ENCODE assay signal across 22 cellular contexts in the genomic region with DNA sequence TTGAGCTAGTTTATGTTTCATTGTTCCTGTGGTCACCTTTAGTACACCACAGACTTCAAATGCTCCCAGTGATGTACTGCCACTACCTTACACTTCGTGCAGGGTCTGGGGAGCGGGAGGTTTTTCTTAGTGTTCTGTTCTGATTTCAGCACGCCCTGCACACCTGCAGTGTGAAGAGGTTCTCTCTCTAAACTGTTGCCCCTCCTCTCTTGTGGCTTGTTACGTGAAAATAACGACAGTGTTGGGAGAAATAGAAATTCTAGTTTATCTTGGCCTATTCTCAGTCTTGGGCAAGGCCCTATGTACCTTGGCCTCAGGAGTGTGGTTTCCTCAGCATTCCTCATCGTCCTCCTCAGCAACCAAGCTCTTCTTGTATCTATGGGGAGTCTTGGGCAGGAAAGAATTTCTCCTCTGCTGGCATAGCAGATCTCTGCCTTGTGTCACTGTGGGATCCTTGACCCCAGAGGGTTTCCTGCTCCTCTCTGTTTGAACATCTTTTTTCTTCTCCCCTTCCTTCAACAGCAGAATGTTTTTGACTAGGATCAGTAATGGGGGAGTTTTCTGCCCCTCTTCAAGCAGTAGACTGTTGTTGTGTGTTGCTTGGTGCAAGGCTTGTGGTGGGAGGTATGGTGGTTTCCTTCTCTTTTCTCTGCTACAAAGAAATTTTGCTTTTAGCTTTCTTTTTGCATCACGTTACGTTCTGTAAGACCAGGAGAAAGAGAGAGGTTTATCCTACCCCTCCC. TPM values are rescaled to one million over a fixed set of nuclear protein-coding genes. Genes with fewer than 3 reads are reported as not detected.
A peak's percentile ranks its signal among the peaks of the same experiment; 100 is the strongest.
DNase-seq lines count a peak whose midpoint lies in the region; ATAC-seq, FAIRE-seq and TF ChIP-seq lines count a peak whose summit lies in the region.
"Had no signal": no experiment of that assay in that cellular context is flagged by ENCODE, and none has a peak within 500 bp of the region (broad histone marks: within the 10 kb centered on the region; RNA-seq: fewer than 3 reads in every experiment).

No MANE protein-coding gene starts in this region.

- H4K20me1 ChIP-seq in OCI-LY1 (ENCODE audit: insufficient read depth, low read length), result no peaks in the 10 kb centered on the region

- peaks cover 64% of the 10 kb centered on the region for H3K4me1 Mint-ChIP-seq in central memory CD8-positive, alpha-beta T cell
- H3K4me1 Mint-ChIP-seq: mesothelial cell of epicardium had no signal

- H3K9me3 Mint-ChIP-seq in central memory CD8-positive, alpha-beta T cell, result no peaks in the 10 kb centered on the region
- H3K9me3 Mint-ChIP-seq: activated CD4-positive, alpha-beta memory T cell treated with anti-CD3 and anti-CD28 coated beads for 36 hours had no signal

- peak overlapping the region; percentile 3 for H3K4me3 ChIP-seq in OCI-LY1 (ENCODE audit: low read depth, low read length, poor library complexity, severe bottlenecking)

- H3K27me3 Mint-ChIP-seq in central memory CD8-positive, alpha-beta T cell, result no peaks in the 10 kb centered on the region

- peaks cover 12% of the 10 kb centered on the region for H3K9me3 ChIP-seq in OCI-LY1 (ENCODE audit: low read length)

- H3K36me3 ChIP-seq in OCI-LY1 (ENCODE audit: insufficient read depth, low read length), result peaks cover 5% of the 10 kb centered on the region; the same call in 1 of the 2 replicates
- H3K36me3 ChIP-seq: brain microvascular endothelial cell had no signal

- H3K4me3 Mint-ChIP-seq in central memory CD8-positive, alpha-beta T cell, result peak overlapping the region; percentile 80
- H3K4me3 Mint-ChIP-seq: activated CD4-positive, alpha-beta memory T cell treated with anti-CD3 and anti-CD28 coated beads for 36 hours; mesothelial cell of epicardium had no signal

- peak overlapping the region; percentile 21 for H3K4me2 ChIP-seq in OCI-LY1 (ENCODE audit: low read length)

- H3K9ac ChIP-seq in OCI-LY1 (ENCODE audit: low read length), result peak overlapping the region; percentile 51

- H3K27ac ChIP-seq in OCI-LY1 (ENCODE audit: low read depth, low read length, poor library complexity, severe bottlenecking), result peak overlapping the region; percentile 99
- H3K27ac ChIP-seq: brain microvascular endothelial cell, VCaP had no signal

- H3K27me3 ChIP-seq in OCI-LY1 (ENCODE audit: insufficient read depth, low read length), result no peaks in the 10 kb centered on the region
- H3K27me3 ChIP-seq: brain microvascular endothelial cell had no signal

- DNase-seq in GM12892 (ENCODE audit: insufficient read length) (no peak), sciatic nerve (ENCODE audit: low spot score) (no peak), NOMO-1 treated with dmso at 0.1 percent for 144 hours (lab: John Stamatoyannopoulos, UW; ENCODE audit: unreplicated experiment) (no peak), AML-193 (lab: John Stamatoyannopoulos, UW) (no peak)
- DNase-seq in central memory CD8-positive, alpha-beta T cell (ENCODE audit: low spot score in 2 of 2), result peak; percentile 27 to 56
- no peak for DNase-seq in activated CD4-positive, alpha-beta T cell treated with anti-CD3 and anti-CD28 coated beads for 4 hours
- DNase-seq: activated CD4-positive, alpha-beta memory T cell treated with anti-CD3 and anti-CD28 coated beads for 36 hours; activated naive CD4-positive, alpha-beta T cell; brain microvascular endothelial cell; COR-L47; EL; Karpas-422; left cardiac atrium; NCI-H1105 treated with DMSO at 0.1 percent for 48 hours; NCI-H2107; NCI-H526; PC-3; SIG-M5 had no signal

- H3K9me2 ChIP-seq in OCI-LY1 (ENCODE audit: low read depth, low read length), result no peaks in the 10 kb centered on the region

- TF ChIP-seq CTCF in OCI-LY1 (IDR thresholded peaks at IDR 0.05; ENCODE audit: low read length), result no peak

- TF ChIP-seq POLR2A in GM12892 (IDR thresholded peaks at IDR 0.05; ENCODE audit: low read depth, low read length), result no peak

- peak overlapping the region; percentile 98 for H3K27ac Mint-ChIP-seq in central memory CD8-positive, alpha-beta T cell (ENCODE audit: low read depth)
- H3K27ac Mint-ChIP-seq: activated CD4-positive, alpha-beta memory T cell treated with anti-CD3 and anti-CD28 coated beads for 36 hours; mesothelial cell of epicardium had no signal

- FAIRE-seq in GM12892 (lab: Jason Lieb, UNC), result peak; percentile 38
- FAIRE-seq: frontal cortex had no signal

- intact Hi-C loops in sciatic nerve (cut with DNase I), result no loop called here

- H3K4me1 ChIP-seq in OCI-LY1 (ENCODE audit: insufficient read depth, low read length, severe bottlenecking), result peaks cover 61% of the 10 kb centered on the region

- peaks cover 32% of the 10 kb centered on the region for H3K36me3 Mint-ChIP-seq in central memory CD8-positive, alpha-beta T cell (ENCODE audit: insufficient read depth)
- H3K36me3 Mint-ChIP-seq: mesothelial cell of epicardium had no signal

- H3F3A ChIP-seq in OCI-LY1 (ENCODE audit: insufficient read depth, low read length), result peaks cover 10% of the 10 kb centered on the region; the same call in 1 of the 2 replicates

- peak; percentile 74 for ATAC-seq in central memory CD8-positive, alpha-beta T cell (replicated peaks; ENCODE audit: extremely low read depth, poor library complexity, severe bottlenecking)
- peak; percentile 20 for ATAC-seq in sciatic nerve
- ATAC-seq: left cardiac atrium, PC-3 had no signal

- H3K79me2 ChIP-seq in OCI-LY1 (ENCODE audit: insufficient read depth, low read length), result no peaks in the 10 kb centered on the region

- H2AFZ ChIP-seq in OCI-LY1 (ENCODE audit: low read length), result no peak overlapping the region

RNA-seq across cellular contexts. Expression of a gene that starts 48.7 kb away (rescaled TPM):
- 4.3 TPM for polyA plus RNA-seq in GM12892 (2012; ENCODE audit: missing spikeins)
- 0.62 TPM for total RNA-seq in sciatic nerve

RNA-seq across cellular contexts. Expression of a gene that starts 59.0 kb away (rescaled TPM):
- polyA plus RNA-seq in GM12892 (2012; ENCODE audit: missing spikeins), result 50.5 TPM
- total RNA-seq in sciatic nerve, result 20.6 TPM

Comparison
In these comparisons a context has a peak if more than half of its experiments do, and no peak if none do; other contexts are left out.
1. DNase-seq: peak in central memory CD8-positive, alpha-beta T cell (2 of 2); none in GM12892 (single experiment), sciatic nerve (single experiment), NOMO-1 treated with dmso at 0.1 percent for 144 hours (single experiment), AML-193 (0 of 2) and activated CD4-positive, alpha-beta T cell treated with anti-CD3 and anti-CD28 coated beads for 4 hours (0 of 2).